ENCODE assay signal across 1 cellular context in the genomic region with DNA sequence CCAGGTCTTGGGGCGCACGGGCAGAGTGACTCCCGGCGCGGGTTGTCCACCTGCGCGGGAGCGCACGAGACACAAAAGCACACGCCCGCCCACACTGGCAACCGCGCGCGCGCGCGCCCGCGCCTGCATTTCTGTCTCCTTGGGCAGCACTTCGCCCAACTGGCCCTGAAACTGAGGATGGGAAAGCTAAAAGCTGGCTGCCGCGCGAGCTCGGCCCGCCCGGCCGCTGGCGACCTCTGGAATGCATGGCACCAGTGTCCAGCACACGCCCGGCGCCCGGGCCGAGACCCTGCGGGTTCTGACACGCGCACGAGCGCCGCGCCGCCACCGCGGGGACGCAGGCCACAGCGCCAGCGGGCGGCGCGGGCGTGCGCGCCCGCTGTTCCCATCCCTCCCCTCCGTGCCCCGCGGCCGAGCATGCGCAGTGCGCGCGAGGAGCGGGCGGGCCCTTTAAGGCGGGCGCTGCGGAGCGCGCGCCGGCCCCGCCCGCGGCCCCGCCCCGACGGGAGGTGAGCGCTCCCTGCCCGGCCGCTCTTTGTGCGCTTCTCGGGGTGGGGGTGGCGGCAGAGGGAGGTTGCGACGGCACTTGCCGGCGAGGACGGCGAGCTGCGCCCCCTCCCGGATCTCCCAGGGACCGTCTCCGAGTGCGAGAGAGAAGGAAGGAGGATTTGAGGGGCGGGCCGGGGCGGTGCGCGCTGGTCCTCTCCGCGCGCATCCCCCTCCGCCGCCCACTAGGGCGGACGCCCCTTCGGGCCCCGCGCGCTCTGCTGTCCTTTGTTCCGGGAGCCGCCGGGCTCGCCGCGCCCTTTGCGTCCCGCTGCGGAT.
TF ChIP-seq lines count a peak whose summit lies in the region.

No MANE protein-coding gene starts in this region.

TF ChIP-seq in HEK293, 187 proteins besides CTCF, POLR2A, EP300 and RAD21 (continued from another document and continues in another):
- TF ChIP-seq, protein P1, sequence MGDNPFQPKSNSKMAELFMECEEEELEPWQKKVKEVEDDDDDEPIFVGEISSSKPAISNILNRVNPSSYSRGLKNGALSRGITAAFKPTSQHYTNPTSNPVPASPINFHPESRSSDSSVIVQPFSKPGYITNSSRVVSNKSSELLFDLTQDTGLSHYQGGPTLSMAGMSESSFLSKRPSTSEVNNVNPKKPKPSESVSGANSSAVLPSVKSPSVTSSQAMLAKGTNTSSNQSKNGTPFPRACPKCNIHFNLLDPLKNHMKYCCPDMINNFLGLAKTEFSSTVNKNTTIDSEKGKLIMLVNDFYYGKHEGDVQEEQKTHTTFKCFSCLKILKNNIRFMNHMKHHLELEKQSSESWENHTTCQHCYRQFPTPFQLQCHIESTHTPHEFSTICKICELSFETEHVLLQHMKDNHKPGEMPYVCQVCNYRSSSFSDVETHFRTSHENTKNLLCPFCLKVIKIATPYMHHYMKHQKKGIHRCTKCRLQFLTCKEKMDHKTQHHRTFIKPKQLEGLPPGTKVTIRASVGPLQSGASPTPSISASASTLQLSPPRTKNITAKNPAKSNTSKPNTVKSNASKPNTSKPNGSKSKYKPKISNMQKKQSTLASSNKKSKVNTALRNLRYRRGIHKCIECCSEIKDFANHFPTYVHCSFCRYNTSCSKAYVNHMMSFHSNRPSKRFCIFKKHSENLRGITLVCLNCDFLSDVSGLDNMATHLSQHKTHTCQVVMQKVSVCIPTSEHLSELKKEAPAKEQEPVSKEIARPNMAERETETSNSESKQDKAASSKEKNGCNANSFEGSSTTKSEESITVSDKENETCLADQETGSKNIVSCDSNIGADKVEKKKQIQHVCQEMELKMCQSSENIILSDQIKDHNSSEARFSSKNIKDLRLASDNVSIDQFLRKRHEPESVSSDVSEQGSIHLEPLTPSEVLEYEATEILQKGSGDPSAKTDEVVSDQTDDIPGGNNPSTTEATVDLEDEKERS (tag by site-specific recombination; IDR thresholded peaks at IDR 0.05) = no peak
- TF ChIP-seq ZNF585B (tag by site-specific recombination; IDR thresholded peaks at IDR 0.05) = no peak
- TF ChIP-seq, protein P2, sequence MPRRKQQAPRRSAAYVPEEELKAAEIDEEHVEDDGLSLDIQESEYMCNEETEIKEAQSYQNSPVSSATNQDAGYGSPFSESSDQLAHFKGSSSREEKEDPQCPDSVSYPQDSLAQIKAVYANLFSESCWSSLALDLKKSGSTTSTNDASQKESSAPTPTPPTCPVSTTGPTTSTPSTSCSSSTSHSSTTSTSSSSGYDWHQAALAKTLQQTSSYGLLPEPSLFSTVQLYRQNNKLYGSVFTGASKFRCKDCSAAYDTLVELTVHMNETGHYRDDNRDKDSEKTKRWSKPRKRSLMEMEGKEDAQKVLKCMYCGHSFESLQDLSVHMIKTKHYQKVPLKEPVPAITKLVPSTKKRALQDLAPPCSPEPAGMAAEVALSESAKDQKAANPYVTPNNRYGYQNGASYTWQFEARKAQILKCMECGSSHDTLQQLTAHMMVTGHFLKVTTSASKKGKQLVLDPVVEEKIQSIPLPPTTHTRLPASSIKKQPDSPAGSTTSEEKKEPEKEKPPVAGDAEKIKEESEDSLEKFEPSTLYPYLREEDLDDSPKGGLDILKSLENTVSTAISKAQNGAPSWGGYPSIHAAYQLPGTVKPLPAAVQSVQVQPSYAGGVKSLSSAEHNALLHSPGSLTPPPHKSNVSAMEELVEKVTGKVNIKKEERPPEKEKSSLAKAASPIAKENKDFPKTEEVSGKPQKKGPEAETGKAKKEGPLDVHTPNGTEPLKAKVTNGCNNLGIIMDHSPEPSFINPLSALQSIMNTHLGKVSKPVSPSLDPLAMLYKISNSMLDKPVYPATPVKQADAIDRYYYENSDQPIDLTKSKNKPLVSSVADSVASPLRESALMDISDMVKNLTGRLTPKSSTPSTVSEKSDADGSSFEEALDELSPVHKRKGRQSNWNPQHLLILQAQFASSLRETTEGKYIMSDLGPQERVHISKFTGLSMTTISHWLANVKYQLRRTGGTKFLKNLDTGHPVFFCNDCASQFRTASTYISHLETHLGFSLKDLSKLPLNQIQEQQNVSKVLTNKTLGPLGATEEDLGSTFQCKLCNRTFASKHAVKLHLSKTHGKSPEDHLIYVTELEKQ (tag by site-specific recombination; IDR thresholded peaks at IDR 0.05; ENCODE audit: borderline replicate concordance) = no peak
- TF ChIP-seq, protein P3, sequence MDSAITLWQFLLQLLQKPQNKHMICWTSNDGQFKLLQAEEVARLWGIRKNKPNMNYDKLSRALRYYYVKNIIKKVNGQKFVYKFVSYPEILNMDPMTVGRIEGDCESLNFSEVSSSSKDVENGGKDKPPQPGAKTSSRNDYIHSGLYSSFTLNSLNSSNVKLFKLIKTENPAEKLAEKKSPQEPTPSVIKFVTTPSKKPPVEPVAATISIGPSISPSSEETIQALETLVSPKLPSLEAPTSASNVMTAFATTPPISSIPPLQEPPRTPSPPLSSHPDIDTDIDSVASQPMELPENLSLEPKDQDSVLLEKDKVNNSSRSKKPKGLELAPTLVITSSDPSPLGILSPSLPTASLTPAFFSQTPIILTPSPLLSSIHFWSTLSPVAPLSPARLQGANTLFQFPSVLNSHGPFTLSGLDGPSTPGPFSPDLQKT (IDR thresholded peaks at IDR 0.05; ENCODE audit: borderline replicate concordance, low read depth, low read length) = no peak
- no peak for TF ChIP-seq ZNF140 (tag by site-specific recombination; IDR thresholded peaks at IDR 0.05)
- TF ChIP-seq YY2 (tag by site-specific recombination; IDR thresholded peaks at IDR 0.05) = no peak
- no peak for TF ChIP-seq ZNF112 (tag by site-specific recombination; IDR thresholded peaks at IDR 0.05)
- TF ChIP-seq ZNF658 (tag by site-specific recombination; IDR thresholded peaks at IDR 0.05) = no peak
- TF ChIP-seq ZNF768 (tag by site-specific recombination; IDR thresholded peaks at IDR 0.05) = no peak
- TF ChIP-seq, protein P4, sequence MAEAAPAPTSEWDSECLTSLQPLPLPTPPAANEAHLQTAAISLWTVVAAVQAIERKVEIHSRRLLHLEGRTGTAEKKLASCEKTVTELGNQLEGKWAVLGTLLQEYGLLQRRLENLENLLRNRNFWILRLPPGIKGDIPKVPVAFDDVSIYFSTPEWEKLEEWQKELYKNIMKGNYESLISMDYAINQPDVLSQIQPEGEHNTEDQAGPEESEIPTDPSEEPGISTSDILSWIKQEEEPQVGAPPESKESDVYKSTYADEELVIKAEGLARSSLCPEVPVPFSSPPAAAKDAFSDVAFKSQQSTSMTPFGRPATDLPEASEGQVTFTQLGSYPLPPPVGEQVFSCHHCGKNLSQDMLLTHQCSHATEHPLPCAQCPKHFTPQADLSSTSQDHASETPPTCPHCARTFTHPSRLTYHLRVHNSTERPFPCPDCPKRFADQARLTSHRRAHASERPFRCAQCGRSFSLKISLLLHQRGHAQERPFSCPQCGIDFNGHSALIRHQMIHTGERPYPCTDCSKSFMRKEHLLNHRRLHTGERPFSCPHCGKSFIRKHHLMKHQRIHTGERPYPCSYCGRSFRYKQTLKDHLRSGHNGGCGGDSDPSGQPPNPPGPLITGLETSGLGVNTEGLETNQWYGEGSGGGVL (tag by site-specific recombination; IDR thresholded peaks at IDR 0.05) = peak; percentile 88
- no peak for TF ChIP-seq ZNF624 (tag by site-specific recombination; IDR thresholded peaks at IDR 0.05)
- TF ChIP-seq, protein P5, sequence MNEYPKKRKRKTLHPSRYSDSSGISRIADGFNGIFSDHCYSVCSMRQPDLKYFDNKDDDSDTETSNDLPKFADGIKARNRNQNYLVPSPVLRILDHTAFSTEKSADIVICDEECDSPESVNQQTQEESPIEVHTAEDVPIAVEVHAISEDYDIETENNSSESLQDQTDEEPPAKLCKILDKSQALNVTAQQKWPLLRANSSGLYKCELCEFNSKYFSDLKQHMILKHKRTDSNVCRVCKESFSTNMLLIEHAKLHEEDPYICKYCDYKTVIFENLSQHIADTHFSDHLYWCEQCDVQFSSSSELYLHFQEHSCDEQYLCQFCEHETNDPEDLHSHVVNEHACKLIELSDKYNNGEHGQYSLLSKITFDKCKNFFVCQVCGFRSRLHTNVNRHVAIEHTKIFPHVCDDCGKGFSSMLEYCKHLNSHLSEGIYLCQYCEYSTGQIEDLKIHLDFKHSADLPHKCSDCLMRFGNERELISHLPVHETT (tag by site-specific recombination; IDR thresholded peaks at IDR 0.05) = no peak
- no peak for TF ChIP-seq SCRT2 (tag by site-specific recombination; IDR thresholded peaks at IDR 0.05)
- no peak for TF ChIP-seq ZNF664 (tag by site-specific recombination; IDR thresholded peaks at IDR 0.05)
- peak; percentile 57; the same call in 1 of the 2 replicates for TF ChIP-seq KLF9 (tag by site-specific recombination; IDR thresholded peaks at IDR 0.05; ENCODE audit: low read depth)
- peak; percentile 53; the same call in 1 of the 2 replicates for TF ChIP-seq EGR2 (tag by site-specific recombination; IDR thresholded peaks at IDR 0.05; ENCODE audit: low read depth)
- no peak for TF ChIP-seq ZNF514 (tag by site-specific recombination; IDR thresholded peaks at IDR 0.05)
- TF ChIP-seq GLIS1 (tag by site-specific recombination; IDR thresholded peaks at IDR 0.05) = no peak
- no peak for TF ChIP-seq BCL11A (tag by site-specific recombination; IDR thresholded peaks at IDR 0.05; ENCODE audit: low read depth)
- TF ChIP-seq, protein P6, sequence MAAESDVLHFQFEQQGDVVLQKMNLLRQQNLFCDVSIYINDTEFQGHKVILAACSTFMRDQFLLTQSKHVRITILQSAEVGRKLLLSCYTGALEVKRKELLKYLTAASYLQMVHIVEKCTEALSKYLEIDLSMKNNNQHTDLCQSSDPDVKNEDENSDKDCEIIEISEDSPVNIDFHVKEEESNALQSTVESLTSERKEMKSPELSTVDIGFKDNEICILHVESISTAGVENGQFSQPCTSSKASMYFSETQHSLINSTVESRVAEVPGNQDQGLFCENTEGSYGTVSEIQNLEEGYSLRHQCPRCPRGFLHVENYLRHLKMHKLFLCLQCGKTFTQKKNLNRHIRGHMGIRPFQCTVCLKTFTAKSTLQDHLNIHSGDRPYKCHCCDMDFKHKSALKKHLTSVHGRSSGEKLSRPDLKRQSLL (tag by site-specific recombination; IDR thresholded peaks at IDR 0.05) = no peak
- TF ChIP-seq ZNF155 (tag by site-specific recombination; IDR thresholded peaks at IDR 0.05) = no peak
- TF ChIP-seq, protein P7, sequence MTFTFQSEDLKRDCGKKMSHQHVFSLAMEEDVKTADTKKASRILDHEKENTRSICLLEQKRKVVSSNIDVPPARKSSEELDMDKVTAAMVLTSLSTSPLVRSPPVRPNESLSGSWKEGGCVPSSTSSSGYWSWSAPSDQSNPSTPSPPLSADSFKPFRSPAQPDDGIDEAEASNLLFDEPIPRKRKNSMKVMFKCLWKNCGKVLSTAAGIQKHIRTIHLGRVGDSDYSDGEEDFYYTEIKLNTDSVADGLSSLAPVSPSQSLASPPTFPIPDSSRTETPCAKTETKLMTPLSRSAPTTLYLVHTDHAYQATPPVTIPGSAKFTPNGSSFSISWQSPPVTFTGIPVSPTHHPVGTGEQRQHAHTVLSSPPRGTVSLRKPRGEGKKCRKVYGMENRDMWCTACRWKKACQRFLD (tag by site-specific recombination; IDR thresholded peaks at IDR 0.05) = no peak
- TF ChIP-seq, protein P8, sequence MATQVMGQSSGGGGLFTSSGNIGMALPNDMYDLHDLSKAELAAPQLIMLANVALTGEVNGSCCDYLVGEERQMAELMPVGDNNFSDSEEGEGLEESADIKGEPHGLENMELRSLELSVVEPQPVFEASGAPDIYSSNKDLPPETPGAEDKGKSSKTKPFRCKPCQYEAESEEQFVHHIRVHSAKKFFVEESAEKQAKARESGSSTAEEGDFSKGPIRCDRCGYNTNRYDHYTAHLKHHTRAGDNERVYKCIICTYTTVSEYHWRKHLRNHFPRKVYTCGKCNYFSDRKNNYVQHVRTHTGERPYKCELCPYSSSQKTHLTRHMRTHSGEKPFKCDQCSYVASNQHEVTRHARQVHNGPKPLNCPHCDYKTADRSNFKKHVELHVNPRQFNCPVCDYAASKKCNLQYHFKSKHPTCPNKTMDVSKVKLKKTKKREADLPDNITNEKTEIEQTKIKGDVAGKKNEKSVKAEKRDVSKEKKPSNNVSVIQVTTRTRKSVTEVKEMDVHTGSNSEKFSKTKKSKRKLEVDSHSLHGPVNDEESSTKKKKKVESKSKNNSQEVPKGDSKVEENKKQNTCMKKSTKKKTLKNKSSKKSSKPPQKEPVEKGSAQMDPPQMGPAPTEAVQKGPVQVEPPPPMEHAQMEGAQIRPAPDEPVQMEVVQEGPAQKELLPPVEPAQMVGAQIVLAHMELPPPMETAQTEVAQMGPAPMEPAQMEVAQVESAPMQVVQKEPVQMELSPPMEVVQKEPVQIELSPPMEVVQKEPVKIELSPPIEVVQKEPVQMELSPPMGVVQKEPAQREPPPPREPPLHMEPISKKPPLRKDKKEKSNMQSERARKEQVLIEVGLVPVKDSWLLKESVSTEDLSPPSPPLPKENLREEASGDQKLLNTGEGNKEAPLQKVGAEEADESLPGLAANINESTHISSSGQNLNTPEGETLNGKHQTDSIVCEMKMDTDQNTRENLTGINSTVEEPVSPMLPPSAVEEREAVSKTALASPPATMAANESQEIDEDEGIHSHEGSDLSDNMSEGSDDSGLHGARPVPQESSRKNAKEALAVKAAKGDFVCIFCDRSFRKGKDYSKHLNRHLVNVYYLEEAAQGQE (tag by site-specific recombination; IDR thresholded peaks at IDR 0.05) = no peak
- peak; percentile 37 for TF ChIP-seq ZSCAN30 (tag by site-specific recombination; IDR thresholded peaks at IDR 0.05)
- TF ChIP-seq ZNF555 (tag by site-specific recombination; conservative IDR thresholded peaks at IDR 0.05) = no peak
- TF ChIP-seq ZNF560 (tag by site-specific recombination; IDR thresholded peaks at IDR 0.05; ENCODE audit: borderline replicate concordance) = no peak
- peak; percentile 66 for TF ChIP-seq ZFHX2 (tag by site-specific recombination; conservative IDR thresholded peaks at IDR 0.05)
- TF ChIP-seq ZNF629 (tag by site-specific recombination; IDR thresholded peaks at IDR 0.05) = no peak; the same call in 1 of the 2 replicates
- no peak for TF ChIP-seq ZNF23 (tag by site-specific recombination; IDR thresholded peaks at IDR 0.05; ENCODE audit: borderline replicate concordance)
- TF ChIP-seq GLIS2 (tag by site-specific recombination; IDR thresholded peaks at IDR 0.05) = peak; percentile 83
- TF ChIP-seq TRIM28 (IDR thresholded peaks at IDR 0.05; ENCODE audit: borderline replicate concordance, low read length) = no peak
- no peak for TF ChIP-seq ZNF558 (tag by site-specific recombination; IDR thresholded peaks at IDR 0.05)
- TF ChIP-seq ZNF16 (tag by site-specific recombination; IDR thresholded peaks at IDR 0.05; ENCODE audit: low read depth) = no peak
- TF ChIP-seq ZBTB7A (tag by site-specific recombination; IDR thresholded peaks at IDR 0.05; ENCODE audit: low read depth) = no peak
